ENCODE assay signal across 8 cellular contexts in genomic region chr19:4343056-4343844, GRCh38. TPM values are rescaled to one million over a fixed set of nuclear protein-coding genes. Genes with fewer than 3 reads are reported as not detected.
DNase-seq lines count a peak whose midpoint lies in the region; ATAC-seq, FAIRE-seq and TF ChIP-seq lines count a peak whose summit lies in the region.

TSS of gene MPND (plus strand) at chr19:4343562. CDS start at chr19:4343594, 32 bp downstream.

- peak within 1 kb of the TSS; percentile 97 for H2AFZ ChIP-seq in astrocyte (ENCODE audit: low read depth, low read length)

- intact Hi-C loops in sciatic nerve (cut with DNase I) = no loop called here

- H3K79me2 ChIP-seq in astrocyte (ENCODE audit: insufficient read depth, low read length) = no peaks in the 10 kb centered on the region

- no peak for FAIRE-seq in GM12891 (lab: Jason Lieb, UNC)
- FAIRE-seq in astrocyte (lab: Jason Lieb, UNC) = no peak

- H3K36me3 ChIP-seq in astrocyte (ENCODE audit: insufficient read depth, low read length) = no peaks in the 10 kb centered on the region

- H3K27me3 Mint-ChIP-seq in astrocyte (ENCODE audit: low read depth, unreplicated experiment) = peaks cover 2% of the 10 kb centered on the region

- H3K9me3 ChIP-seq in astrocyte (ENCODE audit: insufficient read depth, low read depth, low read length) = no peaks in the 10 kb centered on the region

- H3K9ac ChIP-seq in astrocyte (ENCODE audit: low read length) = peak within 1 kb of the TSS; percentile 85

- TF ChIP-seq CTCF in astrocyte (IDR thresholded peaks at IDR 0.05; ENCODE audit: insufficient read depth, low read depth, low read length) = peak; percentile 16

- peak; percentile 89 for DNase-seq in GM12891 (ENCODE audit: insufficient read length, low spot score)
- DNase-seq in NCI-H1436 treated with DMSO at 0.1 percent for 48 hours (lab: John Stamatoyannopoulos, UW) = peak; percentile 12
- DNase-seq in T-helper 9 cell = peak; percentile 92
- DNase-seq in astrocyte (ENCODE audit: low read depth) = peak; percentile 55
- DNase-seq in hippocampal formation (lab: John Stamatoyannopoulos, UW) = peak; percentile 88 to 91
- DNase-seq in sciatic nerve (ENCODE audit: low spot score) = peak; percentile 97
- DNase-seq in retina = no peak

- 0 out of 2 replicates have a peak, but pooled peaks have one; percentile 12 for TF ChIP-seq POLR2A in GM12891 (IDR thresholded peaks at IDR 0.05; ENCODE audit: low read depth, low read length)

- peak within 1 kb of the TSS; percentile 81 for H3K4me3 ChIP-seq in astrocyte (ENCODE audit: insufficient read depth, low read depth, low read length)

- H3K9me3 Mint-ChIP-seq in astrocyte (ENCODE audit: unreplicated experiment) = no peaks in the 10 kb centered on the region

- peaks cover 5% of the 10 kb centered on the region for H3K36me3 Mint-ChIP-seq in astrocyte (ENCODE audit: low read depth, unreplicated experiment)

- peak within 1 kb of the TSS; percentile 91 for H3K4me3 Mint-ChIP-seq in astrocyte (ENCODE audit: unreplicated experiment)

- H3K4me1 ChIP-seq in astrocyte (ENCODE audit: insufficient read depth, low read length) = peaks cover 14% of the 10 kb centered on the region

- H4K20me1 ChIP-seq in astrocyte (ENCODE audit: insufficient read depth, low read length) = no peaks in the 10 kb centered on the region

- peak within 1 kb of the TSS; percentile 76 for H3K27ac ChIP-seq in astrocyte (ENCODE audit: low read depth, low read length)

- H3K27ac Mint-ChIP-seq in astrocyte (ENCODE audit: unreplicated experiment) = peak within 1 kb of the TSS; percentile 64

- ATAC-seq in HG02763 (IDR thresholded peaks at IDR 0.05; ENCODE audit: unreplicated experiment) = peak; percentile 44
- peak; percentile 92 for ATAC-seq in sciatic nerve

- H3K27me3 ChIP-seq in astrocyte (ENCODE audit: insufficient read depth, low read length) = no peaks in the 10 kb centered on the region

- H3K4me1 Mint-ChIP-seq in astrocyte (ENCODE audit: low read depth, unreplicated experiment) = peaks cover 3% of the 10 kb centered on the region

- H3K4me2 ChIP-seq in astrocyte (ENCODE audit: low read length) = peak within 1 kb of the TSS; percentile 99

TF ChIP-seq in GM12891, 5 proteins besides CTCF, POLR2A, EP300 and RAD21:
- TF ChIP-seq POLR2AphosphoS5 (IDR thresholded peaks at IDR 0.05; ENCODE audit: low read depth, low read length) = no peak
- no peak for TF ChIP-seq POU2F2 (IDR thresholded peaks at IDR 0.05; ENCODE audit: low read depth, low read length)
- no peak for TF ChIP-seq SPI1 (IDR thresholded peaks at IDR 0.05; ENCODE audit: low read depth, low read length)
- TF ChIP-seq PAX5 (IDR thresholded peaks at IDR 0.05; ENCODE audit: insufficient read depth, low read length, severe bottlenecking) = no peak
- TF ChIP-seq TAF1 (IDR thresholded peaks at IDR 0.05; ENCODE audit: low read depth, low read length) = no peak

RNA-seq across cellular contexts. Expression of gene MPND, which starts in this region (rescaled TPM):
- polyA plus RNA-seq in GM12891 (2012; ENCODE audit: low read depth, missing spikeins) = 14.6 TPM
- total RNA-seq in astrocyte (10.3 and 14.7 TPM in 2 replicates), sciatic nerve (13.1 TPM)
